Comparison of ENCODE assay signal across 31 cellular contexts in genomic region chr18:57009836-57010235, GRCh38.
"Had no signal": no experiment of that assay in that cellular context is flagged by ENCODE, and none has a peak within 500 bp of the region (broad histone marks: within the 10 kb centered on the region; RNA-seq: fewer than 3 reads in every experiment).

No MANE protein-coding gene starts in this region.

- H3K27ac ChIP-seq: adrenal gland, body of pancreas, cardiac muscle cell, coronary artery, dorsolateral prefrontal cortex, WERI-Rb-1 had no signal

- H3K36me3 ChIP-seq: adrenal gland, cardiac muscle cell, WERI-Rb-1 had no signal

- H3K9me3 ChIP-seq: adrenal gland, body of pancreas had no signal

- ATAC-seq: activated CD4-positive, CD25-positive, alpha-beta regulatory T cell treated with anti-CD3 and anti-CD28 coated beads, Interleukin-2, amount 50 U/mL, for 24 hours; activated CD8-positive, alpha-beta T cell treated with anti-CD3 and anti-CD28 coated beads for 36 hours; activated T-cell treated with anti-CD3 and anti-CD28 coated beads, Interleukin-2, amount 50 U/mL, for 4 hours; activated T-helper 17 cell treated with anti-CD3 and anti-CD28 coated beads, Interleukin-2, amount 50 U/mL, for 72 hours; body of pancreas; esophagus mucosa; T-helper 17 cell had no signal

- H3K27me3 ChIP-seq: adrenal gland, body of pancreas, cardiac muscle cell, dorsolateral prefrontal cortex had no signal

- H3K4me1 ChIP-seq: body of pancreas had no signal

- DNase-seq: activated B cell treated with CpG ODN at 0.5 μM for 24 hours; activated CD4-positive, alpha-beta T cell treated with anti-CD3 and anti-CD28 coated beads for 48 hours; activated CD4-positive, alpha-beta T cell treated with anti-CD3 and anti-CD28 coated beads, Interleukin-2, amount 50 U/mL, for 1 hour; activated CD4-positive, alpha-beta T cell treated with anti-CD3 and anti-CD28 coated beads, Interleukin-2, amount 50 U/mL, for 48 hours; activated CD8-positive, alpha-beta memory T cell treated with anti-CD3 and anti-CD28 coated beads for 24 hours; activated CD8-positive, alpha-beta T cell treated with anti-CD3 and anti-CD28 coated beads for 36 hours; activated effector memory CD4-positive, alpha-beta T cell treated with Interleukin-2 at 50 U/mL for 16 hours; activated gamma-delta T cell treated with Interleukin-2 at 50 U/mL for 16 hours; activated naive CD4-positive, alpha-beta T cell treated with anti-CD3 and anti-CD28 coated beads, Interleukin-2, amount 50 U/mL, for 16 hours; activated naive CD4-positive, alpha-beta T cell treated with Interleukin-2 at 50 U/mL for 16 hours; activated T-cell treated with anti-CD3 and anti-CD28 coated beads, Interleukin-2, amount 50 U/mL, for 4 hours; adrenal gland; amygdala; aorta; body of pancreas; central memory CD4-positive, alpha-beta T cell; cerebellar nuclear complex; dorsolateral prefrontal cortex; effector memory CD4-positive, alpha-beta T cell; endodermal cell; foreskin melanocyte; head of caudate nucleus; T-helper 1 cell; T-helper 17 cell; T1000; WERI-Rb-1 had no signal

- H3K4me3 ChIP-seq: adrenal gland, body of pancreas, cardiac muscle cell, coronary artery, dorsolateral prefrontal cortex had no signal
